ENCODE assay signal across 1 cellular context in genomic region chr7:76294344-76295024, GRCh38.
A peak's percentile ranks its signal among the peaks of the same experiment; 100 is the strongest.
TF ChIP-seq lines count a peak whose summit lies in the region.

No MANE protein-coding gene starts in this region.

TF ChIP-seq in HEK293, 187 proteins besides CTCF, POLR2A, EP300 and RAD21 (continued from another document):
- 0 out of 2 replicates have a peak, but pooled peaks have one; percentile 9 for TF ChIP-seq TSHZ1 (tag by site-specific recombination; IDR thresholded peaks at IDR 0.05; ENCODE audit: borderline replicate concordance)
- 0 out of 2 replicates have a peak, but pooled peaks have one; percentile 23 for TF ChIP-seq SP7 (tag by site-specific recombination; IDR thresholded peaks at IDR 0.05)
- peak; percentile 83 for TF ChIP-seq KLF1 (tag by site-specific recombination; IDR thresholded peaks at IDR 0.05)
- peak; percentile 50 for TF ChIP-seq PRDM10 (tag by site-specific recombination; IDR thresholded peaks at IDR 0.05)
- TF ChIP-seq HIC1 (tag by site-specific recombination; IDR thresholded peaks at IDR 0.05): no peak
- TF ChIP-seq MZF1 (tag by site-specific recombination; IDR thresholded peaks at IDR 0.05; ENCODE audit: borderline replicate concordance): no peak
- TF ChIP-seq BCL11A (tag by site-specific recombination; IDR thresholded peaks at IDR 0.05; ENCODE audit: low read depth): 0 out of 2 replicates have a peak, but pooled peaks have one; percentile 36
- no peak for TF ChIP-seq BCL6B (tag by site-specific recombination; IDR thresholded peaks at IDR 0.05)
- no peak for TF ChIP-seq ZNF555 (tag by site-specific recombination; conservative IDR thresholded peaks at IDR 0.05)
- TF ChIP-seq KLF16 (tag by site-specific recombination; IDR thresholded peaks at IDR 0.05): no peak; the same call in 1 of the 2 replicates
- peak; percentile 79 for TF ChIP-seq ZNF423 (tag by site-specific recombination; IDR thresholded peaks at IDR 0.05)
- TF ChIP-seq PRDM1 (tag by site-specific recombination; IDR thresholded peaks at IDR 0.05): peak; percentile 35; the same call in 1 of the 2 replicates
- peak; percentile 35; the same call in 1 of the 2 replicates for TF ChIP-seq SCRT2 (tag by site-specific recombination; IDR thresholded peaks at IDR 0.05)
- peak; percentile 73 for TF ChIP-seq ZNF629 (tag by site-specific recombination; IDR thresholded peaks at IDR 0.05)
- no peak for TF ChIP-seq ZNF157 (tag by site-specific recombination; IDR thresholded peaks at IDR 0.05)
